ENCODE assay signal across 21 cellular contexts in genomic region chr2:201248288-201248844, GRCh38. TPM values are rescaled to one million over a fixed set of nuclear protein-coding genes. Genes with fewer than 3 reads are reported as not detected.
DNase-seq lines count a peak whose midpoint lies in the region; ATAC-seq and TF ChIP-seq lines count a peak whose summit lies in the region.
"Had no signal": no experiment of that assay in that cellular context is flagged by ENCODE, and none has a peak within 500 bp of the region (broad histone marks: within the 10 kb centered on the region; RNA-seq: fewer than 3 reads in every experiment).

No MANE protein-coding gene starts in this region.

- H3K4me3 ChIP-seq in CD4-positive, CD25-positive, alpha-beta regulatory T cell (ENCODE audit: low read depth, low read length), result no peak overlapping the region
- no peak overlapping the region for H3K4me3 ChIP-seq in GM12865 (ENCODE audit: low read depth, low read length)
- H3K4me3 ChIP-seq: adrenal gland, breast epithelium, coronary artery, HAP-1, mucosa of descending colon, sigmoid colon had no signal

- DNase-seq in CD4-positive, CD25-positive, alpha-beta regulatory T cell, result no peak
- peak; percentile 46 for DNase-seq in GM12865 (ENCODE audit: low read depth)
- no peak for DNase-seq in SIG-M5 (lab: John Stamatoyannopoulos, UW)
- no peak for DNase-seq in GM19240 (ENCODE audit: insufficient read length, low spot score)
- DNase-seq: activated CD4-positive, alpha-beta T cell treated with anti-CD3 and anti-CD28 coated beads for 1 hour; adrenal gland; mucosa of descending colon; NCI-H1048; NCI-H187 treated with DMSO at 0.1 percent for 48 hours; NCI-H69; posterior cingulate gyrus; sigmoid colon; stimulated activated CD4-positive, alpha-beta T cell treated with anti-CD3 and anti-CD28 coated beads, Interleukin-15, amount 100 ng/mL, for 24 hours had no signal

- no peaks in the 10 kb centered on the region for H3K9me3 ChIP-seq in CD4-positive, CD25-positive, alpha-beta regulatory T cell (ENCODE audit: control insufficient read depth in 2 of 2, low read length in 2 of 2)
- H3K9me3 ChIP-seq: adrenal gland, breast epithelium, HAP-1, mucosa of descending colon, sigmoid colon had no signal

- H3K27me3 Mint-ChIP-seq in CD4-positive, CD25-positive, alpha-beta regulatory T cell, result no peaks in the 10 kb centered on the region
- H3K27me3 Mint-ChIP-seq in activated T-helper 17 cell treated with anti-CD3 and anti-CD28 coated beads, Interleukin-2, amount 50 U/mL, for 72 hours, result no peaks in the 10 kb centered on the region

- no peaks in the 10 kb centered on the region for H3K36me3 ChIP-seq in CD4-positive, CD25-positive, alpha-beta regulatory T cell (ENCODE audit: control insufficient read depth, insufficient read depth, low read length)
- H3K36me3 ChIP-seq: adrenal gland, breast epithelium, sigmoid colon had no signal

- peaks cover 35 to 89% (median 66%) of the 10 kb centered on the region in 4 donors for H3K4me1 Mint-ChIP-seq in CD4-positive, CD25-positive, alpha-beta regulatory T cell
- H3K4me1 Mint-ChIP-seq in activated T-helper 17 cell treated with anti-CD3 and anti-CD28 coated beads, Interleukin-2, amount 50 U/mL, for 72 hours, result peaks cover 44% of the 10 kb centered on the region
- H3K4me1 Mint-ChIP-seq: neural crest cell had no signal

- H3K9me3 Mint-ChIP-seq in CD4-positive, CD25-positive, alpha-beta regulatory T cell, result peaks cover 0 to 3% (median 0%) of the 10 kb centered on the region in 7 donors
- no peaks in the 10 kb centered on the region for H3K9me3 Mint-ChIP-seq in activated T-helper 17 cell treated with anti-CD3 and anti-CD28 coated beads, Interleukin-2, amount 50 U/mL, for 72 hours
- H3K9me3 Mint-ChIP-seq: neural crest cell had no signal

- H3K4me3 Mint-ChIP-seq in CD4-positive, CD25-positive, alpha-beta regulatory T cell, result peak overlapping the region in 1 of 4 donors; percentile 17
- H3K4me3 Mint-ChIP-seq in activated T-helper 17 cell treated with anti-CD3 and anti-CD28 coated beads, Interleukin-2, amount 50 U/mL, for 72 hours, result no peak overlapping the region
- H3K4me3 Mint-ChIP-seq: neural crest cell had no signal

- no peaks in the 10 kb centered on the region for H3K27me3 ChIP-seq in CD4-positive, CD25-positive, alpha-beta regulatory T cell (ENCODE audit: control insufficient read depth, insufficient read depth, low read length)
- H3K27me3 ChIP-seq: adrenal gland, breast epithelium, sigmoid colon had no signal

- no peak for ATAC-seq in CD4-positive, CD25-positive, alpha-beta regulatory T cell (ENCODE audit: low read depth in 2 of 2)
- ATAC-seq in HG02870 (IDR thresholded peaks at IDR 0.05; ENCODE audit: unreplicated experiment), result peak; percentile 46
- ATAC-seq in activated T-helper 17 cell treated with anti-CD3 and anti-CD28 coated beads, Interleukin-2, amount 50 U/mL, for 72 hours (replicated peaks), result no peak
- ATAC-seq in HG03342 (IDR thresholded peaks at IDR 0.05; ENCODE audit: unreplicated experiment), result no peak
- ATAC-seq: mucosa of descending colon had no signal

- TF ChIP-seq CTCF in GM12865 (IDR thresholded peaks at IDR 0.05; ENCODE audit: insufficient read depth, low read depth, low read length, missing control alignments), result no peak

- H3K27ac Mint-ChIP-seq in CD4-positive, CD25-positive, alpha-beta regulatory T cell, result peak overlapping the region; percentile 2 to 64 (median 3)
- H3K27ac Mint-ChIP-seq in activated T-helper 17 cell treated with anti-CD3 and anti-CD28 coated beads, Interleukin-2, amount 50 U/mL, for 72 hours, result peak overlapping the region; percentile 0

- no peak overlapping the region for H3K27ac ChIP-seq in CD4-positive, CD25-positive, alpha-beta regulatory T cell (ENCODE audit: insufficient read depth, low read length, poor library complexity, severe bottlenecking)
- H3K27ac ChIP-seq: adrenal gland, breast epithelium, C4-2B, coronary artery, sigmoid colon had no signal

- H3K4me1 ChIP-seq in CD4-positive, CD25-positive, alpha-beta regulatory T cell (ENCODE audit: control insufficient read depth, insufficient read depth, low read length, poor library complexity, severe bottlenecking), result peaks cover 25% of the 10 kb centered on the region
- H3K4me1 ChIP-seq: adrenal gland, breast epithelium, HAP-1, sigmoid colon had no signal

- H3K36me3 Mint-ChIP-seq in CD4-positive, CD25-positive, alpha-beta regulatory T cell, result peaks cover 33% of the 10 kb centered on the region
- peaks cover 30% of the 10 kb centered on the region for H3K36me3 Mint-ChIP-seq in activated T-helper 17 cell treated with anti-CD3 and anti-CD28 coated beads, Interleukin-2, amount 50 U/mL, for 72 hours (ENCODE audit: low read depth)

RNA-seq across cellular contexts. Expression of gene CASP8, which starts 12.0 kb away (rescaled TPM):
- total RNA-seq in CD4-positive, CD25-positive, alpha-beta regulatory T cell, result 254 TPM
- 100 to 1,000 TPM in 1 of 4 donors, 10 to 100 TPM in 3; 63.8 to 112 (median 94.1) TPM for polyA plus RNA-seq in CD4-positive, CD25-positive, alpha-beta regulatory T cell
- total RNA-seq in activated T-helper 17 cell treated with anti-CD3 and anti-CD28 coated beads, Interleukin-2, amount 50 U/mL, for 72 hours, result 100 to 1,000 TPM; 119 to 128 TPM
